Comparison of ENCODE assay signal across 6 cellular contexts in genomic region chr19:48871471-48872181, GRCh38. TPM values are rescaled to one million over a fixed set of nuclear protein-coding genes. Genes with fewer than 3 reads are reported as not detected.
DNase-seq lines count a peak whose midpoint lies in the region; ATAC-seq and TF ChIP-seq lines count a peak whose summit lies in the region.
"Not testable (repeated sequence)": the region's sequence is repeated elsewhere in the genome, so short reads cannot be mapped to it uniquely, and the experiment has no call there.

No MANE protein-coding gene starts in this region.

- H3K27me3 ChIP-seq in colonic mucosa, left lung, vagina: not testable (repeated sequence)

- H3K4me1 Mint-ChIP-seq in IgD-negative memory B cell (peaks cover 26 to 36% (median 30%) of the 10 kb centered on the region in 3 donors), progenitor cell of endocrine pancreas (ENCODE audit: low read depth) (peaks cover 48% of the 10 kb centered on the region)
- peaks cover 40% of the 10 kb centered on the region for H3K4me1 Mint-ChIP-seq in activated CD8-positive, alpha-beta T cell treated with anti-CD3 and anti-CD28 coated beads for 36 hours (ENCODE audit: low read depth)

- not testable (repeated sequence) for H3K27me3 Mint-ChIP-seq in IgD-negative memory B cell; activated CD8-positive, alpha-beta T cell treated with anti-CD3 and anti-CD28 coated beads for 36 hours; progenitor cell of endocrine pancreas

- peaks cover 15% of the 10 kb centered on the region for H3K4me1 ChIP-seq in colonic mucosa
- H3K4me1 ChIP-seq in left lung = peaks cover 23 to 56% of the 10 kb centered on the region in 2 donors
- H3K4me1 ChIP-seq in vagina = peaks cover 50% of the 10 kb centered on the region

- H3K4me3 Mint-ChIP-seq in IgD-negative memory B cell (peak overlapping the region; percentile 95 to 100 (median 100)), progenitor cell of endocrine pancreas (ENCODE audit: low read depth) (peak overlapping the region; percentile 99)
- H3K4me3 Mint-ChIP-seq in activated CD8-positive, alpha-beta T cell treated with anti-CD3 and anti-CD28 coated beads for 36 hours = peak overlapping the region; percentile 99

- ATAC-seq in activated CD8-positive, alpha-beta T cell treated with anti-CD3 and anti-CD28 coated beads for 36 hours; left lung: not testable (repeated sequence)

- H3K36me3 ChIP-seq in colonic mucosa = not testable (repeated sequence)
- H3K36me3 ChIP-seq in left lung (peaks cover 0 to 35% of the 10 kb centered on the region in 2 donors), vagina (peaks cover 0 to 15% of the 10 kb centered on the region in 2 donors)

- not testable (repeated sequence) for TF ChIP-seq CTCF in activated CD8-positive, alpha-beta T cell treated with anti-CD3 and anti-CD28 coated beads for 36 hours (IDR thresholded peaks at IDR 0.05); colonic mucosa (IDR thresholded peaks at IDR 0.05); left lung (IDR thresholded peaks at IDR 0.05); progenitor cell of endocrine pancreas (IDR thresholded peaks at IDR 0.05; ENCODE audit: unreplicated experiment); vagina (IDR thresholded peaks at IDR 0.05)

- CTCF ChIA-PET in activated CD8-positive, alpha-beta T cell treated with anti-CD3 and anti-CD28 coated beads for 36 hours (lab: Charles Lee) = interaction anchor here (0.9 to 2.1 kb wide), 5 partner anchors 25 to 122 kb away, joined by 3 to 9 read pairs (median 4); partner anchors contain the start of genes GYS1 and RUVBL2

- H3K4me3 ChIP-seq in colonic mucosa = not testable (repeated sequence)
- peak overlapping the region; percentile 66 to 71 for H3K4me3 ChIP-seq in left lung
- peak overlapping the region in 1 of 2 donors; percentile 88 for H3K4me3 ChIP-seq in vagina

- H3K9ac ChIP-seq in colonic mucosa (ENCODE audit: low read depth in 2 of 2, low read length in 2 of 2) = peak overlapping the region; percentile 37 to 100

- not testable (repeated sequence) for H3K9me3 ChIP-seq in colonic mucosa, left lung, vagina

- DNase-seq in activated CD8-positive, alpha-beta T cell treated with anti-CD3 and anti-CD28 coated beads for 36 hours; colonic mucosa; progenitor cell of endocrine pancreas (ENCODE audit: low spot score, unreplicated experiment); vagina (ENCODE audit: extremely low spot score in 2 of 2): not testable (repeated sequence)
- DNase-seq in left lung = peak in 1 of 2 donors; percentile 78

- not testable (repeated sequence) for H3K9me3 Mint-ChIP-seq in IgD-negative memory B cell; activated CD8-positive, alpha-beta T cell treated with anti-CD3 and anti-CD28 coated beads for 36 hours; progenitor cell of endocrine pancreas (ENCODE audit: low read depth)

- POLR2A ChIA-PET in activated CD8-positive, alpha-beta T cell treated with anti-CD3 and anti-CD28 coated beads for 36 hours (lab: Charles Lee) = interaction anchor here (0.9 to 5.1 kb wide), 6 partner anchors 35 to 226 kb away, joined by 4 to 53 read pairs (median 7); partner anchors contain the start of genes CA11, FTL and HSD17B14

- H3K27ac ChIP-seq in colonic mucosa = peak overlapping the region; percentile 97
- H3K27ac ChIP-seq in left lung = peak overlapping the region; percentile 99 to 100
- peak overlapping the region; percentile 100 for H3K27ac ChIP-seq in vagina

- H3K36me3 Mint-ChIP-seq in IgD-negative memory B cell (peaks cover 13% of the 10 kb centered on the region), progenitor cell of endocrine pancreas (ENCODE audit: insufficient read depth) (peaks cover 25% of the 10 kb centered on the region)
- H3K36me3 Mint-ChIP-seq in activated CD8-positive, alpha-beta T cell treated with anti-CD3 and anti-CD28 coated beads for 36 hours (ENCODE audit: low read depth) = peaks cover 39% of the 10 kb centered on the region

- peak overlapping the region; percentile 96 to 100 (median 100) for H3K27ac Mint-ChIP-seq in IgD-negative memory B cell
- peak overlapping the region; percentile 100 for H3K27ac Mint-ChIP-seq in activated CD8-positive, alpha-beta T cell treated with anti-CD3 and anti-CD28 coated beads for 36 hours
- H3K27ac Mint-ChIP-seq in progenitor cell of endocrine pancreas = peak overlapping the region; percentile 100

- intact Hi-C loops in activated CD8-positive, alpha-beta T cell treated with anti-CD3 and anti-CD28 coated beads for 36 hours (cut with micrococcal nuclease) = loop anchor here (10.0 kb wide), 2 partner anchors 93 to 237 kb away; partner anchors contain the start of genes DBP and FTL
- intact Hi-C loops in colonic mucosa (cut with DNase I) (loop anchor here (10.0 kb wide), 1 partner anchor 93 kb away; the partner anchor contains the start of gene FTL), vagina (cut with DNase I) (loop anchor here (5.0 to 10.0 kb wide), 2 partner anchors 93 to 1839 kb away; partner anchors contain the start of gene FTL)
- intact Hi-C loops in left lung (cut with DNase I) = not testable (repeated sequence)

- TF ChIP-seq POLR2A in vagina (IDR thresholded peaks at IDR 0.05) = not testable (repeated sequence)

RNA-seq across cellular contexts. Expression of gene PPP1R15A, which starts 0.6 kb away (rescaled TPM):
- polyA plus RNA-seq in IgD-negative memory B cell = 558 TPM
- total RNA-seq in activated CD8-positive, alpha-beta T cell treated with anti-CD3 and anti-CD28 coated beads for 36 hours = 10 to 100 TPM; 77.8 to 81.2 TPM
- total RNA-seq in colonic mucosa = 10 to 100 TPM; 23.9 to 33.3 TPM
- 10 to 100 TPM; 68.4 to 74.8 TPM for total RNA-seq in left lung
- 44.5 and 48.9 TPM in 2 replicates for total RNA-seq in progenitor cell of endocrine pancreas
- 52.1 TPM for total RNA-seq in vagina

RNA-seq across cellular contexts. Expression of gene PLEKHA4, which starts 3.2 kb away (rescaled TPM):
- 3.2 TPM for polyA plus RNA-seq in IgD-negative memory B cell
- total RNA-seq in activated CD8-positive, alpha-beta T cell treated with anti-CD3 and anti-CD28 coated beads for 36 hours = 1 to 10 TPM; 9.4 to 9.7 TPM
- 1 to 10 TPM; 5.6 to 6.6 TPM for total RNA-seq in colonic mucosa
- total RNA-seq in left lung = 10 to 100 TPM; 21.0 to 37.3 TPM
- 8.5 and 11.7 TPM in 2 replicates for total RNA-seq in progenitor cell of endocrine pancreas
- total RNA-seq in vagina = 37.1 TPM

RNA-seq across cellular contexts. Expression of gene TULP2, which starts 26.9 kb away (rescaled TPM):
- not detected for polyA plus RNA-seq in IgD-negative memory B cell
- total RNA-seq in activated CD8-positive, alpha-beta T cell treated with anti-CD3 and anti-CD28 coated beads for 36 hours = under 1 TPM; 0.68 to 0.85 TPM
- total RNA-seq in colonic mucosa (not detected), left lung (1 to 10 TPM in 1 of 2 donors, under 1 TPM in 1; 0.89 to 1.2 TPM), progenitor cell of endocrine pancreas (0.46 TPM in 1 of 2 replicates, not detected in the other), vagina (not detected)

RNA-seq across cellular contexts. Expression of gene NUCB1, which starts 28.5 kb away (rescaled TPM):
- 103 TPM for polyA plus RNA-seq in IgD-negative memory B cell
- 100 to 1,000 TPM; 102 to 114 TPM for total RNA-seq in activated CD8-positive, alpha-beta T cell treated with anti-CD3 and anti-CD28 coated beads for 36 hours
- 100 to 1,000 TPM; 180 to 184 TPM for total RNA-seq in colonic mucosa
- 100 to 1,000 TPM; 286 to 331 TPM for total RNA-seq in left lung
- total RNA-seq in progenitor cell of endocrine pancreas = 149 and 165 TPM in 2 replicates
- 151 TPM for total RNA-seq in vagina

RNA-seq across cellular contexts. Expression of gene HSD17B14, which starts 35.3 kb away (rescaled TPM):
- polyA plus RNA-seq in IgD-negative memory B cell = 1.2 TPM
- total RNA-seq in activated CD8-positive, alpha-beta T cell treated with anti-CD3 and anti-CD28 coated beads for 36 hours = under 1 TPM; 0.47 to 0.56 TPM
- total RNA-seq in colonic mucosa = 1 to 10 TPM in 1 of 2 donors, under 1 TPM in 1; 0.79 to 2.8 TPM
- total RNA-seq in left lung = 10 to 100 TPM; 10.1 to 20.3 TPM
- 20.5 and 22.1 TPM in 2 replicates for total RNA-seq in progenitor cell of endocrine pancreas
- total RNA-seq in vagina = 19.2 TPM
